ENCODE assay signal across 22 cellular contexts in the genomic region with DNA sequence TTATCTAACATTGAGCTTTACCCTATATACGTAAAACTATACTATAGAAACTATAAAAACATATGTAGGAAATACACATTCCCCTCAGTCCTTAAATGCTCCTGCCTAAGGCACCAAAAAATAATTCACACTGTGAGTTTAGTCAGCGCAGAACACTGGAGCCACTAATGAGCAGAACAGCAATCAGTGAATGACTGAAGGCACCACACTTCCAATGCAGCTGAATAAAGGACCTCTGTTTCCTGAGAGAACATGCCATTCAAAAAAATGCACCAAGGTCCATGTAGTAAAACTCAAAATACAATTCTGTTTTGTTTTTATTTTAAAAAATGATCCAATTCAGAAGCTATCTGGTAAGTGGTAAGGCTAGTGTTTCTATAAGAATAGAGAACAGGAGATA.
"Had no signal": no experiment of that assay in that cellular context is flagged by ENCODE, and none has a peak within 500 bp of the region (broad histone marks: within the 10 kb centered on the region; RNA-seq: fewer than 3 reads in every experiment).

No MANE protein-coding gene starts in this region.

- H3K4me1 ChIP-seq: breast epithelium had no signal

- H3K9me3 ChIP-seq: breast epithelium had no signal

- H3K27ac ChIP-seq: breast epithelium had no signal

- DNase-seq: activated CD4-positive, alpha-beta memory T cell treated with anti-CD3 and anti-CD28 coated beads, Interleukin-2, amount 10 ng/mL, durations not matched to agents 7 days and 5 days; activated CD4-positive, alpha-beta T cell treated with anti-CD3 and anti-CD28 coated beads, Interleukin-2, amount 10 ng/mL, durations not matched to agents 7 days and 5 days; activated CD4-positive, CD25-positive, alpha-beta regulatory T cell; activated gamma-delta T cell; activated naive CD4-positive, alpha-beta T cell treated with anti-CD3 and anti-CD28 coated beads for 36 hours; activated T-cell treated with anti-CD3 and anti-CD28 coated beads for 4 hours; activated T-cell treated with anti-CD3 and anti-CD28 coated beads, Interleukin-2, amount 50 U/mL, for 48 hours; Kasumi-1; NCI-H1092 treated with DMSO at 0.1 percent for 48 hours; NCI-H1417 treated with DMSO at 0.1 percent for 48 hours; NCI-H1694; NCI-H2029; NCI-H510A; NCI-H82; NK-92 treated with Interleukin-12 subunit alpha and Interleukin-12 subunit beta, amount 100 ng/mL, for 24 hours; OCI-M1; RPMI8226; T-cell; T-helper 2 cell; T1000 had no signal

- H3K36me3 ChIP-seq: breast epithelium had no signal

- H3K27me3 ChIP-seq: breast epithelium had no signal

- H3K4me3 ChIP-seq: breast epithelium, K562 had no signal
